In the genomic region with DNA sequence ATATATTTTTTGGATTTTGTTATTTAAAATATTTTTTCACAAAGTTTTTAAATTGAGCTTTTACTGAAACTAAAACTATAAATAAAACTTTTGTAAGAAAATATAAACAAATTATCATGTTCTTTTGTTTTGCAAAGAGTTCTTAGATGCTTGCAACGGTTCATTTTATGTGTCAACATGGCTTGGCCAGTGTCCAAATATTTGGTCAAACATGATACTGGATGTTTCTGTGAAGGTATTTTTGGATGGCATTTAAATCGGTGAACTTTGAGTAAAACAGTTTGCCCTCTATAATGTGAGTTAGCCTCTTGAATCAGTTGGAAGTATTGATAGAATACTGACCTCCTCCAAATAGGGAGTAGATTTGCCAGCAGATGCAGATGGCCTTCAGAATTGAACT, we compare ENCODE assay signal across 16 cellular contexts.
DNase-seq lines count a peak whose midpoint lies in the region; ATAC-seq, FAIRE-seq and TF ChIP-seq lines count a peak whose summit lies in the region.
"Had no signal": no experiment of that assay in that cellular context is flagged by ENCODE, and none has a peak within 500 bp of the region (broad histone marks: within the 10 kb centered on the region; RNA-seq: fewer than 3 reads in every experiment).

No MANE protein-coding gene starts in this region.

- H3K9ac ChIP-seq in GM23248 = no peak overlapping the region
- no peak overlapping the region for H3K9ac ChIP-seq in K562 (ENCODE audit: insufficient read depth in 1 of 2, low read depth in 2 of 2, low read length in 2 of 2)
- H3K9ac ChIP-seq in mesenchymal stem cell (ENCODE audit: low read length) = no peak overlapping the region

- H3F3A ChIP-seq in GM23248 (ENCODE audit: insufficient read depth) = no peaks in the 10 kb centered on the region

- H3K9me3 ChIP-seq in GM23248 (ENCODE audit: low read depth) = no peaks in the 10 kb centered on the region
- H3K9me3 ChIP-seq in K562 (replicated peaks; ENCODE audit: control insufficient read depth, insufficient read depth, low read depth, low read length) = no peaks in the 10 kb centered on the region
- peaks cover 10% of the 10 kb centered on the region for H3K9me3 ChIP-seq in mesenchymal stem cell (ENCODE audit: control insufficient read depth, low read length)

- FAIRE-seq in K562 (lab: Jason Lieb, UNC) = no peak

- DNase-seq in GM23248 (peak; percentile 13), NCI-H69 (lab: John Stamatoyannopoulos, UW) (peak; percentile 11), K562 (ENCODE audit: extremely low read depth in 1 of 4, low spot score in 3 of 4) (no peak), fibroblast of the aortic adventitia (ENCODE audit: low read depth) (peak; percentile 5), mesenchymal stem cell (no peak), NCI-H187 (lab: John Stamatoyannopoulos, UW) (no peak)
- no peak for DNase-seq in activated CD8-positive, alpha-beta memory T cell treated with anti-CD3 and anti-CD28 coated beads, Interleukin-2, amount 50 U/mL, for 48 hours
- DNase-seq: AML-193, COR-L47, GOT3, Karpas-422, MV-4-11, NCI-H1417, NCI-H2029 treated with DMSO at 0.1 percent for 48 hours, NCI-H2171 treated with DMSO at 0.1 percent for 48 hours, SIG-M5 had no signal

- H3K79me2 ChIP-seq in GM23248 (ENCODE audit: insufficient read depth) = no peaks in the 10 kb centered on the region
- H3K79me2 ChIP-seq in K562 (ENCODE audit: control insufficient read depth, insufficient read depth, low read length) = no peaks in the 10 kb centered on the region

- H2BK15ac ChIP-seq in mesenchymal stem cell (ENCODE audit: low read depth, poor library complexity, severe bottlenecking) = no peak overlapping the region

- no peak overlapping the region for H4K8ac ChIP-seq in mesenchymal stem cell (ENCODE audit: low read length)

- H3K27ac ChIP-seq in GM23248 (no peak overlapping the region), K562 (ENCODE audit: extremely low read depth, low read depth, low read length) (no peak overlapping the region), mesenchymal stem cell (ENCODE audit: low read length, poor library complexity, severe bottlenecking) (no peak overlapping the region)

- H3K18ac ChIP-seq in mesenchymal stem cell (ENCODE audit: low read depth in 1 of 2, low read length in 2 of 2) = no peak overlapping the region

- H3K4me3 ChIP-seq in GM23248 (no peak overlapping the region), K562 (no peak overlapping the region), fibroblast of the aortic adventitia (ENCODE audit: low read depth, low read length) (no peak overlapping the region), mesenchymal stem cell (ENCODE audit: insufficient read depth in 1 of 2, low read depth in 1 of 2, low read length in 2 of 2) (no peak overlapping the region)

- no peak for TF ChIP-seq RAD21 in K562 (CRISPR knock-in tag; conservative IDR thresholded peaks at IDR 0.05 in 1 of 2, IDR thresholded peaks at IDR 0.05 in 1 of 2)

- no peaks in the 10 kb centered on the region for H3K9me2 ChIP-seq in GM23248 (ENCODE audit: insufficient read depth)

- CTCF ChIA-PET in K562 (lab: Yijun Ruan, JAX; ENCODE audit: low intra/inter-chr PET ratio) = no interaction called here

- TF ChIP-seq POLR2A in K562 (conservative IDR thresholded peaks at IDR 0.05) = no peak

- H2BK5ac ChIP-seq in mesenchymal stem cell (ENCODE audit: low read depth, low read length, poor library complexity, severe bottlenecking) = no peak overlapping the region

- no peak for TF ChIP-seq EP300 in K562 (IDR thresholded peaks at IDR 0.05; ENCODE audit: low read length)

- H3K9me1 ChIP-seq in K562 (ENCODE audit: control insufficient read depth, insufficient read depth, low read length) = no peaks in the 10 kb centered on the region

- no peak overlapping the region for H2BK120ac ChIP-seq in mesenchymal stem cell (ENCODE audit: low read depth, low read length)

- no peak for ATAC-seq in K562

- H2AK5ac ChIP-seq in mesenchymal stem cell (ENCODE audit: low read length, severe bottlenecking) = no peak overlapping the region

- H3K23ac ChIP-seq in mesenchymal stem cell (ENCODE audit: low read length in 2 of 2) = no peak overlapping the region

- H3K4me1 ChIP-seq in GM23248 (ENCODE audit: insufficient read depth) (no peaks in the 10 kb centered on the region), K562 (replicated peaks in 1 of 2; ENCODE audit: control insufficient read depth in 2 of 2, insufficient read depth in 2 of 2, low read length in 2 of 2) (no peaks in the 10 kb centered on the region; a peak in 1 of 5 replicates), mesenchymal stem cell (ENCODE audit: control insufficient read depth, insufficient read depth, low read depth, low read length) (no peaks in the 10 kb centered on the region)

- no peak overlapping the region for H3K14ac ChIP-seq in mesenchymal stem cell (ENCODE audit: low read length in 2 of 2)

- BruUV-seq in K562 (replicated peaks; lab: Mats Ljungman, UMichigan) = no TSS peak

- H3K27me3 ChIP-seq in GM23248 (replicated peaks; ENCODE audit: insufficient read depth) (no peaks in the 10 kb centered on the region), K562 (ENCODE audit: control insufficient read depth in 2 of 2, insufficient read depth in 2 of 2, low read length in 2 of 2) (no peaks in the 10 kb centered on the region), mesenchymal stem cell (ENCODE audit: control insufficient read depth in 1 of 2, insufficient read depth in 1 of 2, low read length in 2 of 2) (no peaks in the 10 kb centered on the region)

- 53 to 61% methylated on average over 2 of the region's 2 CpGs for WGBS in GM23248 (ENCODE audit: low coverage in 1 of 2, low lambda C conversion rate in 2 of 2, missing lambda C conversion rate in 2 of 2), 2 experiments
- 18% methylated on average over 2 of the region's 2 CpGs for WGBS in K562 (ENCODE audit: insufficient coverage, low coverage, missing lambda C conversion rate)
- WGBS in mesenchymal stem cell = 96% methylated on average over 2 of the region's 2 CpGs

- no peak overlapping the region for H2AFZ ChIP-seq in GM23248
- peak overlapping the region; percentile 32; the same call in 1 of the 2 replicates for H2AFZ ChIP-seq in K562 (ENCODE audit: low read depth, low read length)
- no peak overlapping the region for H2AFZ ChIP-seq in mesenchymal stem cell (ENCODE audit: low read depth, low read length)

- no peak overlapping the region for H4K91ac ChIP-seq in mesenchymal stem cell (ENCODE audit: low read length)

- no peak overlapping the region for H3K4ac ChIP-seq in mesenchymal stem cell (ENCODE audit: low read depth in 1 of 2, low read length in 2 of 2)

- H3K4me2 ChIP-seq in GM23248 (ENCODE audit: unreplicated experiment) = no peak overlapping the region
- no peak overlapping the region for H3K4me2 ChIP-seq in K562 (ENCODE audit: insufficient read depth, low read length)
- no peak overlapping the region for H3K4me2 ChIP-seq in mesenchymal stem cell (ENCODE audit: low read length, poor library complexity, severe bottlenecking)

- H2BK12ac ChIP-seq in mesenchymal stem cell (ENCODE audit: low read length in 2 of 2) = no peak overlapping the region

- H4K20me1 ChIP-seq in GM23248 (ENCODE audit: insufficient read depth) = no peaks in the 10 kb centered on the region
- no peaks in the 10 kb centered on the region for H4K20me1 ChIP-seq in K562 (replicated peaks; ENCODE audit: control insufficient read depth, insufficient read depth, low read length)

- in situ Hi-C loops in GM23248 (cut with MboI) = no loop called here
- in situ Hi-C loops in K562 (cut with MboI) = no loop called here

- no peaks in the 10 kb centered on the region for H3K79me1 ChIP-seq in mesenchymal stem cell (replicated peaks; ENCODE audit: low read length, poor library complexity, severe bottlenecking)

- H3K36me3 ChIP-seq in GM23248 (ENCODE audit: low read depth) = no peaks in the 10 kb centered on the region
- H3K36me3 ChIP-seq in K562 (ENCODE audit: control insufficient read depth, insufficient read depth, low read length) = no peaks in the 10 kb centered on the region
- no peaks in the 10 kb centered on the region for H3K36me3 ChIP-seq in mesenchymal stem cell (ENCODE audit: control insufficient read depth in 1 of 2, insufficient read depth in 2 of 2, low read depth in 1 of 2, low read length in 2 of 2)

- intact Hi-C loops in K562 (cut with micrococcal nuclease) = no loop called here

- POLR2A ChIA-PET in K562 (lab: Yijun Ruan, JAX) = interaction anchor here (0.6 kb wide), 1 partner anchor 1984 kb away, joined by 4 read pairs; no protein-coding TSS in a partner anchor

- no peak for TF ChIP-seq CTCF in K562 (IDR thresholded peaks at IDR 0.05 in 2 of 3, conservative IDR thresholded peaks at IDR 0.05 in 1 of 3; ENCODE audit: insufficient read depth in 2 of 3, low read depth in 1 of 3, low read length in 3 of 3)
- TF ChIP-seq CTCF in fibroblast of the aortic adventitia (IDR thresholded peaks at IDR 0.05; ENCODE audit: insufficient read depth, low read length) = no peak

TF ChIP-seq in K562, 482 proteins besides CTCF, POLR2A, EP300 and RAD21:
- peak; percentile 32; the same call in 1 of the 2 replicates for TF ChIP-seq NFIC (IDR thresholded peaks at IDR 0.05)
- TF ChIP-seq, protein P1, sequence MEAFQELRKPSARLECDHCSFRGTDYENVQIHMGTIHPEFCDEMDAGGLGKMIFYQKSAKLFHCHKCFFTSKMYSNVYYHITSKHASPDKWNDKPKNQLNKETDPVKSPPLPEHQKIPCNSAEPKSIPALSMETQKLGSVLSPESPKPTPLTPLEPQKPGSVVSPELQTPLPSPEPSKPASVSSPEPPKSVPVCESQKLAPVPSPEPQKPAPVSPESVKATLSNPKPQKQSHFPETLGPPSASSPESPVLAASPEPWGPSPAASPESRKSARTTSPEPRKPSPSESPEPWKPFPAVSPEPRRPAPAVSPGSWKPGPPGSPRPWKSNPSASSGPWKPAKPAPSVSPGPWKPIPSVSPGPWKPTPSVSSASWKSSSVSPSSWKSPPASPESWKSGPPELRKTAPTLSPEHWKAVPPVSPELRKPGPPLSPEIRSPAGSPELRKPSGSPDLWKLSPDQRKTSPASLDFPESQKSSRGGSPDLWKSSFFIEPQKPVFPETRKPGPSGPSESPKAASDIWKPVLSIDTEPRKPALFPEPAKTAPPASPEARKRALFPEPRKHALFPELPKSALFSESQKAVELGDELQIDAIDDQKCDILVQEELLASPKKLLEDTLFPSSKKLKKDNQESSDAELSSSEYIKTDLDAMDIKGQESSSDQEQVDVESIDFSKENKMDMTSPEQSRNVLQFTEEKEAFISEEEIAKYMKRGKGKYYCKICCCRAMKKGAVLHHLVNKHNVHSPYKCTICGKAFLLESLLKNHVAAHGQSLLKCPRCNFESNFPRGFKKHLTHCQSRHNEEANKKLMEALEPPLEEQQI (IDR thresholded peaks at IDR 0.05) = no peak

Comparison
In these comparisons a context has a peak if more than half of its experiments do, and no peak if none do; other contexts are left out.
1. DNase-seq: peak in GM23248 (single experiment), NCI-H69 (single experiment) and fibroblast of the aortic adventitia (single experiment); none in K562 (0 of 4), mesenchymal stem cell (single experiment), NCI-H187 (0 of 2) and activated CD8-positive, alpha-beta memory T cell treated with anti-CD3 and anti-CD28 coated beads, Interleukin-2, amount 50 U/mL, for 48 hours (single experiment).